ENCODE assay signal across 8 cellular contexts in the genomic region with DNA sequence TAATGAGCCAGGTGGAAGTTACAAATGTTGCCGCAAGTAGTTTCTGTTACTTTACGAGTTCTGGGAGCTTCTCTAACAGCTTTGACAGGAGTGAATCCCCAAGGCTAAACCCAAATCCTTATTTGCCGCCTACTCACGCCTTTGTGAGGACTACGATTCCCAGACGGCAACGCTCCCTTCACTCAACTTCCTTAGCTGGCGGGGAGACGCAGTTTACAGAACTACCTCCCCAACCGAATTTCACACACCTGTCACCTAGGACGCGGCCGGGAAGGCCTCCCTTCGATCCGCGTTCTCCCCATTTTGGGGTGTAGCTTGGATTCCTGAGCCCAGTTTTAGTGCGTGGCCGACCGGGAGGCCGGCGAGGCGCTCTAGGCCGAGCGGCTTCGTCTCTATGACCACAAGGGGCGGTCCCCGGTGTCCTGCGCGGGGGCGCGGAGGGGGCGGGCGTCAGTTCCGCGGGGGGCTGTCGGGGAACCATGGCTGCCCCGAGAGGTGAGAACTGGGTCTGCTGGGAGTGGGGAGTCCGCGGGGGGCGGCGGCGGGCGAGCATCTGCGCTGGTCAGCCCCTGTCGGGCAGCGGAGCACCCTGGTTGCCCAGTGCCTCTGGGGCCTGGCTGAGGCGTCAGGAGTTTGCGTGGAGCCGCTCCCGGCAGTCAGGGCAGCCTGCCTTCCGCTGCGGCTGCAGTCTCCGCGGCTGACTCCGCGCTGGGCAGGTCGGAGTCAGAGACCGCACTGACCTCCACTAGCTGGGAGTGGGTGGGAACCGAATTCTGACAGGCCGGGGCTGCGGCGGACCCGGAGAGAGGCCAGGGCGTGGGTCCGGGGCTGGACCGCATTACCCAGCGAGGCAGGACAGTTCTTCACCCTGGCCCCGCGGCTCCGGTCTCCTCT. TPM values are rescaled to one million over a fixed set of nuclear protein-coding genes. Genes with fewer than 3 reads are reported as not detected.
DNase-seq lines count a peak whose midpoint lies in the region; ATAC-seq, FAIRE-seq and TF ChIP-seq lines count a peak whose summit lies in the region.

A gene with protein sequence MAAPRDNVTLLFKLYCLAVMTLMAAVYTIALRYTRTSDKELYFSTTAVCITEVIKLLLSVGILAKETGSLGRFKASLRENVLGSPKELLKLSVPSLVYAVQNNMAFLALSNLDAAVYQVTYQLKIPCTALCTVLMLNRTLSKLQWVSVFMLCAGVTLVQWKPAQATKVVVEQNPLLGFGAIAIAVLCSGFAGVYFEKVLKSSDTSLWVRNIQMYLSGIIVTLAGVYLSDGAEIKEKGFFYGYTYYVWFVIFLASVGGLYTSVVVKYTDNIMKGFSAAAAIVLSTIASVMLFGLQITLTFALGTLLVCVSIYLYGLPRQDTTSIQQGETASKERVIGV (plus strand): TSS at position 450 of the 894 bp plus-strand sequence. CDS start 30 bp downstream, at position 480.

- H3K27ac Mint-ChIP-seq in immature natural killer cell, result peak within 1 kb of the TSS; percentile 91 to 99 (median 99)

- H3K4me3 Mint-ChIP-seq in immature natural killer cell, result peak within 1 kb of the TSS; percentile 94 to 99 (median 98)

- H3K36me3 ChIP-seq in bronchial epithelial cell (ENCODE audit: control insufficient read depth, insufficient read depth, low read length) (peaks cover 3% of the 10 kb centered on the region), smooth muscle cell (ENCODE audit: low read depth) (no peaks in the 10 kb centered on the region)

- no peaks in the 10 kb centered on the region for H3K9me3 Mint-ChIP-seq in immature natural killer cell

- no peaks in the 10 kb centered on the region for H3K9me3 ChIP-seq in smooth muscle cell (replicated peaks; ENCODE audit: low read depth)

- peaks cover 6% of the 10 kb centered on the region for H3K4me1 ChIP-seq in smooth muscle cell (ENCODE audit: low read depth)

- peaks cover 1 to 4% (median 3%) of the 10 kb centered on the region in 3 donors for H3K27me3 Mint-ChIP-seq in immature natural killer cell (ENCODE audit: low read depth in 3 of 3)

- H4K20me1 ChIP-seq in smooth muscle cell (ENCODE audit: low read depth), result no peaks in the 10 kb centered on the region

- H3K79me2 ChIP-seq in smooth muscle cell (ENCODE audit: low read depth), result peaks cover 14% of the 10 kb centered on the region

- H3K9ac ChIP-seq in smooth muscle cell (ENCODE audit: low read depth), result peak within 1 kb of the TSS; percentile 98

- H3K36me3 Mint-ChIP-seq in immature natural killer cell, result no peaks in the 10 kb centered on the region

- peak within 1 kb of the TSS; percentile 89 for H3K4me2 ChIP-seq in smooth muscle cell

- H2AFZ ChIP-seq in smooth muscle cell (ENCODE audit: low read depth), result peak within 1 kb of the TSS; percentile 100

- under 1% methylated on average over 62 of the region's 70 CpGs for WGBS in smooth muscle cell (ENCODE audit: low lambda C conversion rate)

- H3F3A ChIP-seq in smooth muscle cell (ENCODE audit: low read depth), result no peaks in the 10 kb centered on the region

- peaks cover 15 to 17% of the 10 kb centered on the region in 2 donors for H3K4me1 Mint-ChIP-seq in immature natural killer cell

- no peaks in the 10 kb centered on the region for H3K27me3 ChIP-seq in bronchial epithelial cell (ENCODE audit: control insufficient read depth, insufficient read depth, low read length)
- no peaks in the 10 kb centered on the region for H3K27me3 ChIP-seq in smooth muscle cell (ENCODE audit: low read depth)

- H3K4me3 ChIP-seq in WI38 (ENCODE audit: low read depth, low read length) (peak within 1 kb of the TSS; percentile 90), bronchial epithelial cell (ENCODE audit: low read depth, low read length) (peak within 1 kb of the TSS; percentile 70), smooth muscle cell (peak within 1 kb of the TSS; percentile 99)

- peak within 1 kb of the TSS; percentile 86 for H3K27ac ChIP-seq in smooth muscle cell (ENCODE audit: low read depth)

- 0 out of 2 replicates have a peak, but pooled peaks have one; percentile 2 for TF ChIP-seq CTCF in WI38 (IDR thresholded peaks at IDR 0.05; ENCODE audit: low read depth, low read length)
- TF ChIP-seq CTCF in bronchial epithelial cell (IDR thresholded peaks at IDR 0.05; ENCODE audit: insufficient read depth, low read length, severe bottlenecking), result no peak
- TF ChIP-seq CTCF in smooth muscle cell (IDR thresholded peaks at IDR 0.05; ENCODE audit: borderline replicate concordance, insufficient read depth, poor library complexity, severe bottlenecking), result no peak

- peak; percentile 96 for ATAC-seq in GM18907 (IDR thresholded peaks at IDR 0.05; ENCODE audit: unreplicated experiment)
- ATAC-seq in HG03139 (IDR thresholded peaks at IDR 0.05; ENCODE audit: unreplicated experiment), result peak; percentile 96

- DNase-seq in AG08395 (ENCODE audit: low spot score) (peak; percentile 91), NCI-H2196 treated with DMSO at 0.1 percent for 48 hours (lab: John Stamatoyannopoulos, UW; ENCODE audit: unreplicated experiment) (peak; percentile 71), bronchial epithelial cell (ENCODE audit: low read depth) (peak; percentile 68), immature natural killer cell (peak; percentile 86 to 89 (median 87)), smooth muscle cell (lab: John Stamatoyannopoulos, UW; ENCODE audit: unreplicated experiment) (peak; percentile 84)

- no peak for FAIRE-seq in bronchial epithelial cell (lab: Jason Lieb, UNC)

RNA-seq across cellular contexts. Expression of the gene that starts here (rescaled TPM):
- 12.2 and 14.5 TPM in 2 replicates for total RNA-seq in bronchial epithelial cell
- 10 to 100 TPM; 29.0 to 55.0 (median 30.0) TPM for polyA plus RNA-seq in immature natural killer cell
- 23.9 and 27.0 TPM in 2 replicates for total RNA-seq in smooth muscle cell
- 19.9 and 21.5 TPM in 2 replicates for polyA plus RNA-seq in smooth muscle cell

Comparison
In these comparisons a context has a peak if more than half of its experiments do, and no peak if none do; other contexts are left out.
1. Peak in every context shown above with its lines: DNase-seq, ATAC-seq, H3K4me3 ChIP-seq and H3K27ac ChIP-seq.